Comparison of ENCODE assay signal across 10 cellular contexts in genomic region chr1:7223334-7224080, GRCh38.
A peak's percentile ranks its signal among the peaks of the same experiment; 100 is the strongest.
DNase-seq lines count a peak whose midpoint lies in the region; ATAC-seq and TF ChIP-seq lines count a peak whose summit lies in the region.
"Had no signal": no experiment of that assay in that cellular context is flagged by ENCODE, and none has a peak within 500 bp of the region (broad histone marks: within the 10 kb centered on the region; RNA-seq: fewer than 3 reads in every experiment).

No MANE protein-coding gene starts in this region.

- H3K27me3 ChIP-seq in osteoblast (ENCODE audit: insufficient read depth, low read length): no peaks in the 10 kb centered on the region
- H3K27me3 ChIP-seq: right atrium auricular region had no signal

- H4K20me1 ChIP-seq in osteoblast (ENCODE audit: insufficient read depth, low read length): no peaks in the 10 kb centered on the region

- H3K79me2 ChIP-seq in osteoblast (ENCODE audit: insufficient read depth, low read length): no peaks in the 10 kb centered on the region

- peak overlapping the region; percentile 56 for H3K4me2 ChIP-seq in osteoblast (ENCODE audit: insufficient read depth, low read length)

- H2AFZ ChIP-seq in osteoblast (ENCODE audit: low read length): peak overlapping the region; percentile 61

- no peak for TF ChIP-seq CTCF in osteoblast (IDR thresholded peaks at IDR 0.05; ENCODE audit: extremely low read depth, low read depth, low read length)

- H3K36me3 ChIP-seq in osteoblast (ENCODE audit: insufficient read depth, low read length): no peaks in the 10 kb centered on the region
- H3K36me3 ChIP-seq: right atrium auricular region had no signal

- no peaks in the 10 kb centered on the region for H3K9me3 ChIP-seq in osteoblast (ENCODE audit: low read depth, low read length)
- H3K9me3 ChIP-seq: right atrium auricular region had no signal

- H3K4me3 ChIP-seq in osteoblast (ENCODE audit: insufficient read depth, low read length): no peak overlapping the region
- H3K4me3 ChIP-seq: right atrium auricular region had no signal

- DNase-seq in EL (peak; percentile 90), NCI-H146 (lab: John Stamatoyannopoulos, UW) (peak; percentile 81), brain pericyte (ENCODE audit: low read depth, low spot score) (peak; percentile 38), osteoblast (ENCODE audit: insufficient read length, low spot score, missing footprints) (peak; percentile 95), NCI-H187 treated with DMSO at 0.1 percent for 48 hours (lab: John Stamatoyannopoulos, UW) (no peak)
- DNase-seq in activated CD8-positive, alpha-beta memory T cell treated with anti-CD3 and anti-CD28 coated beads, Interleukin-2, amount 50 U/mL, for 4 hours: no peak
- DNase-seq: foreskin melanocyte, NCI-H2029 had no signal

- peak overlapping the region; percentile 72 for H3K27ac ChIP-seq in osteoblast (ENCODE audit: low read depth, low read length)
- H3K27ac ChIP-seq: right atrium auricular region had no signal

- H3K4me1 ChIP-seq in osteoblast (ENCODE audit: insufficient read depth, low read length): peaks cover 24% of the 10 kb centered on the region
- H3K4me1 ChIP-seq: right atrium auricular region had no signal

- ATAC-seq in GM19395 (IDR thresholded peaks at IDR 0.05; ENCODE audit: unreplicated experiment): no peak

Comparison
In these comparisons a context has a peak if more than half of its experiments do, and no peak if none do; other contexts are left out.
1. DNase-seq: peak in EL (single experiment), NCI-H146 (single experiment), brain pericyte (single experiment) and osteoblast (single experiment); none in NCI-H187 treated with DMSO at 0.1 percent for 48 hours (single experiment) and activated CD8-positive, alpha-beta memory T cell treated with anti-CD3 and anti-CD28 coated beads, Interleukin-2, amount 50 U/mL, for 4 hours (single experiment).